In the genomic region with DNA sequence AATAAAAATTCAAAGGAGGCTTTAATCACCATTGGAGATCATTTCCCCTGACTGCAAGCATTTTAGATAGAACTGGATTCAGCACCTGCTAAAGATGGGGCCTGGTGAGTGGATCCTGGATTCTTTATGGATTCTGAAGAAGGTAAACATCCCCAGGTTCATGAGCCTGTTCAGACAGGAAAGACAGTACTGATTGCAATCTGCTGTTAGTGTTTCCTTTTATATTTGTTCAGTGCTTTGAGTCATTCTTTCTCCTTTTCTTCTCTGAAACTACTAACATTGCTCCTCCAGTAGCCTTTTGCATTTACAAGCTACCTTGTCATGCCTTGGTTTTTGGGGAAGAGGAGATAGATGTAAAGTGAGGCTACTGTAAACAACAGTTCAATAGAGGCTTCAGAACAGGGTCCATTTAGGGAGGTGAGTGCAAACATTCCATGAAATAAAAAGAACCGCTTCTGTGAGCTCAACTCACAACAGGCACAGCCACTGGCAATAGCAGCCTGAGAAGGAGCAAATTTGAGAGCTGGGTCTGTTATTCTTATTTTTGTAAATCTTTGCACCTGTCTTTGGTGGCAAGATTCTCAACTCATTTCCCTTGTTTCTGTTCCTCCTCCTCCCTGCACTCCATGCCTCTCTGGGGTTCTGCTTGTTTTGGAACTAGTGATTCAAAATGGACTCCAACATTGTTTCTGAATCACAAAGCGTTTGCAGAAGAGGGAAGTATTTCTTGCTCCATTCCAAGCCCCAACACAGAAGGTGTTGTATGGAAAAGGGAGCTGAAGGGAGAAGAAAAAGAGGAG, we compare ENCODE assay signal across 14 cellular contexts.
DNase-seq lines count a peak whose midpoint lies in the region; ATAC-seq and TF ChIP-seq lines count a peak whose summit lies in the region.
"Had no signal": no experiment of that assay in that cellular context is flagged by ENCODE, and none has a peak within 500 bp of the region (broad histone marks: within the 10 kb centered on the region; RNA-seq: fewer than 3 reads in every experiment).

No MANE protein-coding gene starts in this region.

- H3K27ac Mint-ChIP-seq in activated T-helper 17 cell treated with anti-CD3 and anti-CD28 coated beads, Interleukin-2, amount 50 U/mL, for 72 hours: no peak overlapping the region
- H3K27ac Mint-ChIP-seq: activated CD4-positive, alpha-beta T cell treated with anti-CD3 and anti-CD28 coated beads, Interleukin-2, amount 10 ng/mL, durations not matched to agents 7 days and 5 days; activated naive CD8-positive, alpha-beta T cell treated with anti-CD3 and anti-CD28 coated beads, Interleukin-2, amount 10 ng/mL, durations not matched to agents 7 days and 5 days had no signal

- no peaks in the 10 kb centered on the region for H3K36me3 Mint-ChIP-seq in activated T-helper 17 cell treated with anti-CD3 and anti-CD28 coated beads, Interleukin-2, amount 50 U/mL, for 72 hours (ENCODE audit: low read depth)
- H3K36me3 Mint-ChIP-seq: activated naive CD8-positive, alpha-beta T cell treated with anti-CD3 and anti-CD28 coated beads, Interleukin-2, amount 10 ng/mL, durations not matched to agents 7 days and 5 days; naive B cell had no signal

- no peak overlapping the region for H3K27ac ChIP-seq in RWPE1
- H3K27ac ChIP-seq: BLaER1 treated with 17β-estradiol and CSF1 and Interleukin-3, amounts not matched to agents 10 nM and 100 nM; SK-N-MC had no signal

- CTCF ChIA-PET in RWPE1 (lab: Yijun Ruan, JAX): interaction anchor here (0.6 kb wide), 2 partner anchors 1812 to 1886 kb away, joined by 3 to 4 read pairs; no protein-coding TSS in a partner anchor

- H3K9me3 Mint-ChIP-seq in activated T-helper 17 cell treated with anti-CD3 and anti-CD28 coated beads, Interleukin-2, amount 50 U/mL, for 72 hours: peaks cover 3% of the 10 kb centered on the region
- H3K9me3 Mint-ChIP-seq: activated CD4-positive, alpha-beta T cell treated with anti-CD3 and anti-CD28 coated beads, Interleukin-2, amount 10 ng/mL, durations not matched to agents 7 days and 5 days; activated naive CD8-positive, alpha-beta T cell treated with anti-CD3 and anti-CD28 coated beads, Interleukin-2, amount 10 ng/mL, durations not matched to agents 7 days and 5 days had no signal

- TF ChIP-seq CTCF in RWPE1 (conservative IDR thresholded peaks at IDR 0.05; ENCODE audit: low read depth): no peak

- H3K4me1 Mint-ChIP-seq in activated T-helper 17 cell treated with anti-CD3 and anti-CD28 coated beads, Interleukin-2, amount 50 U/mL, for 72 hours: no peaks in the 10 kb centered on the region
- H3K4me1 Mint-ChIP-seq: activated CD4-positive, alpha-beta T cell treated with anti-CD3 and anti-CD28 coated beads, Interleukin-2, amount 10 ng/mL, durations not matched to agents 7 days and 5 days; activated naive CD8-positive, alpha-beta T cell treated with anti-CD3 and anti-CD28 coated beads, Interleukin-2, amount 10 ng/mL, durations not matched to agents 7 days and 5 days had no signal

- DNase-seq in DMS79 (lab: John Stamatoyannopoulos, UW) (peak; percentile 39), NCI-H1092 (lab: John Stamatoyannopoulos, UW) (peak; percentile 50), RWPE1 (ENCODE audit: low spot score) (peak; percentile 63), myocyte (ENCODE audit: low read depth) (peak; percentile 18), NCI-H1694 (lab: John Stamatoyannopoulos, UW) (no peak)
- DNase-seq: activated CD4-positive, alpha-beta T cell treated with anti-CD3 and anti-CD28 coated beads, Interleukin-2, amount 10 ng/mL, durations not matched to agents 7 days and 5 days; activated naive CD8-positive, alpha-beta T cell treated with anti-CD3 and anti-CD28 coated beads, Interleukin-2, amount 10 ng/mL, durations not matched to agents 7 days and 5 days; effector CD4-positive, alpha-beta T cell; naive B cell had no signal

- no peak for ATAC-seq in activated T-helper 17 cell treated with anti-CD3 and anti-CD28 coated beads, Interleukin-2, amount 50 U/mL, for 72 hours (replicated peaks)
- ATAC-seq in GM18858 (IDR thresholded peaks at IDR 0.05; ENCODE audit: unreplicated experiment): no peak
- ATAC-seq in activated CD4-positive, CD25-positive, alpha-beta regulatory T cell treated with anti-CD3 and anti-CD28 coated beads, Interleukin-2, amount 50 U/mL, for 24 hours: no peak

- POLR2A ChIA-PET in RWPE1 (lab: Yijun Ruan, JAX; ENCODE audit: low non-redundant PET): no interaction called here

- H3K4me3 Mint-ChIP-seq in activated T-helper 17 cell treated with anti-CD3 and anti-CD28 coated beads, Interleukin-2, amount 50 U/mL, for 72 hours: no peak overlapping the region
- H3K4me3 Mint-ChIP-seq: activated CD4-positive, alpha-beta T cell treated with anti-CD3 and anti-CD28 coated beads, Interleukin-2, amount 10 ng/mL, durations not matched to agents 7 days and 5 days; activated naive CD8-positive, alpha-beta T cell treated with anti-CD3 and anti-CD28 coated beads, Interleukin-2, amount 10 ng/mL, durations not matched to agents 7 days and 5 days; naive B cell had no signal

- H3K27me3 Mint-ChIP-seq in activated T-helper 17 cell treated with anti-CD3 and anti-CD28 coated beads, Interleukin-2, amount 50 U/mL, for 72 hours: no peaks in the 10 kb centered on the region
- H3K27me3 Mint-ChIP-seq: activated CD4-positive, alpha-beta T cell treated with anti-CD3 and anti-CD28 coated beads, Interleukin-2, amount 10 ng/mL, durations not matched to agents 7 days and 5 days; activated naive CD8-positive, alpha-beta T cell treated with anti-CD3 and anti-CD28 coated beads, Interleukin-2, amount 10 ng/mL, durations not matched to agents 7 days and 5 days; naive B cell had no signal
